ENCODE assay signal across 7 cellular contexts in genomic region chrX:52270453-52271116, GRCh38.
"Had no signal": no experiment of that assay in that cellular context is flagged by ENCODE, and none has a peak within 500 bp of the region (broad histone marks: within the 10 kb centered on the region; RNA-seq: fewer than 3 reads in every experiment).

No MANE protein-coding gene starts in this region.

- H3K4me2 ChIP-seq: GM23338 had no signal

- H3K4me3 ChIP-seq: GM23338 had no signal

- H3K36me3 Mint-ChIP-seq: IgD-negative memory B cell had no signal

- H2AFZ ChIP-seq: GM23338 had no signal

- DNase-seq: KG1 had no signal

- ATAC-seq: HepG2 had no signal

- H3K27ac Mint-ChIP-seq: GM23338, H9 had no signal

- H3K4me3 Mint-ChIP-seq: GM23338, H9, IgD-negative memory B cell had no signal

- H3K4me1 Mint-ChIP-seq: GM23338, IgD-negative memory B cell had no signal

- FAIRE-seq: H54 had no signal

- H3K9me3 Mint-ChIP-seq: GM23338, IgD-negative memory B cell had no signal

- H3K27ac ChIP-seq: HL-60 had no signal
